ENCODE assay signal across 9 cellular contexts in the genomic region with DNA sequence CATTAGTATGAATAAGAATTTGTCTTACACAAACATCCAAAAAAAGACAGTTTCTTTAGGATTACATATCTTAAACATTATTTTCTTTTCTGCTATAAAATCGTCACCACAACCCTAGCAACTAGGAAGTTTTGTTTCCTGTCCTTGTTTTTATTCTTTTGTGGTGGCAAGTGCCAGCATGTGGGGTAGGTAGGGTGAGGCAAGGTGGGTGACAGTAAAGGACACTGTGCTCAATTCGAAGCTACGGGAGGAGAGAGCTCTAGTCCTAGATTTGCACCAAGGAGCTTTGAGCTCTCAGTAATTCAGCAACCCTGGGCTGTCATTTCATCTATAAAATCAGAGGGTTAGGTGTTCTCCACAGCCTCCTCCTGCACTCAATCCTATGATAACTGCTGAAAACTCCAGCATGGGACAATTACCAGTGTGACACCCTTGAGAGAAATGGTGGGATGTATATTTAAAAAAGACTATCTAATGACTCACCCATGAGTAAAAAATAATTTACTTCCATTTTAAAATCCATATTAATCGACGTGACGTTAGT.
DNase-seq lines count a peak whose midpoint lies in the region; ATAC-seq and TF ChIP-seq lines count a peak whose summit lies in the region.
"Had no signal": no experiment of that assay in that cellular context is flagged by ENCODE, and none has a peak within 500 bp of the region (broad histone marks: within the 10 kb centered on the region; RNA-seq: fewer than 3 reads in every experiment).

No MANE protein-coding gene starts in this region.

- ATAC-seq in CD4-positive, CD25-positive, alpha-beta regulatory T cell (ENCODE audit: low read depth in 2 of 2) = no peak
- ATAC-seq in HG03103 (IDR thresholded peaks at IDR 0.05; ENCODE audit: low read depth, unreplicated experiment) = peak; percentile 5
- no peak for ATAC-seq in GM21717 (IDR thresholded peaks at IDR 0.05; ENCODE audit: unreplicated experiment)

- H3K27ac ChIP-seq in CD4-positive, CD25-positive, alpha-beta regulatory T cell (ENCODE audit: insufficient read depth, low read length, poor library complexity, severe bottlenecking) = peak overlapping the region; percentile 91
- H3K27ac ChIP-seq in brain microvascular endothelial cell (peak overlapping the region; percentile 89), neutrophil (peak overlapping the region; percentile 95)

- peaks cover 4% of the 10 kb centered on the region for H3K36me3 Mint-ChIP-seq in CD4-positive, CD25-positive, alpha-beta regulatory T cell

- H3K9me3 Mint-ChIP-seq in CD4-positive, CD25-positive, alpha-beta regulatory T cell = no peaks in the 10 kb centered on the region

- H3K4me3 Mint-ChIP-seq in CD4-positive, CD25-positive, alpha-beta regulatory T cell = peak overlapping the region; percentile 84 to 90 (median 86)

- no peaks in the 10 kb centered on the region for H3K27me3 Mint-ChIP-seq in CD4-positive, CD25-positive, alpha-beta regulatory T cell

- peaks cover 17% of the 10 kb centered on the region for H3K36me3 ChIP-seq in CD4-positive, CD25-positive, alpha-beta regulatory T cell (ENCODE audit: control insufficient read depth, insufficient read depth, low read length)
- H3K36me3 ChIP-seq in brain microvascular endothelial cell (replicated peaks) (no peaks in the 10 kb centered on the region), neutrophil (peaks cover 19% of the 10 kb centered on the region)

- H3K27ac Mint-ChIP-seq in CD4-positive, CD25-positive, alpha-beta regulatory T cell = peak overlapping the region; percentile 98 to 99 (median 99)

- H3K27me3 ChIP-seq in CD4-positive, CD25-positive, alpha-beta regulatory T cell (ENCODE audit: control insufficient read depth, insufficient read depth, low read length) = no peaks in the 10 kb centered on the region
- H3K27me3 ChIP-seq in brain microvascular endothelial cell (replicated peaks) (no peaks in the 10 kb centered on the region), neutrophil (no peaks in the 10 kb centered on the region)

- in situ Hi-C loops in brain microvascular endothelial cell (cut with HindIII; ENCODE audit: low pct_ligation_motif_present, low sequenced_read_pairs) = no loop called here

- peaks cover 95% of the 10 kb centered on the region for H3K4me1 ChIP-seq in CD4-positive, CD25-positive, alpha-beta regulatory T cell (ENCODE audit: control insufficient read depth, insufficient read depth, low read length, poor library complexity, severe bottlenecking)
- peaks cover 50 to 67% of the 10 kb centered on the region in 2 experiments for H3K4me1 ChIP-seq in neutrophil (ENCODE audit: control insufficient read depth in 1 of 2, insufficient read depth in 1 of 2, low read depth in 1 of 2, low read length in 1 of 2)

- peak overlapping the region; percentile 78 for H3K4me3 ChIP-seq in CD4-positive, CD25-positive, alpha-beta regulatory T cell (ENCODE audit: low read depth, low read length)
- H3K4me3 ChIP-seq in brain microvascular endothelial cell (ENCODE audit: low read depth, low read length) (no peak overlapping the region), neutrophil (ENCODE audit: low read depth in 1 of 2, low read length in 1 of 2) (no peak overlapping the region)

- peaks cover 67 to 99% (median 86%) of the 10 kb centered on the region in 4 donors for H3K4me1 Mint-ChIP-seq in CD4-positive, CD25-positive, alpha-beta regulatory T cell

- H3K9me3 ChIP-seq in CD4-positive, CD25-positive, alpha-beta regulatory T cell (ENCODE audit: control insufficient read depth in 2 of 2, low read length in 2 of 2) = no peaks in the 10 kb centered on the region
- no peaks in the 10 kb centered on the region for H3K9me3 ChIP-seq in neutrophil

- DNase-seq in CD4-positive, CD25-positive, alpha-beta regulatory T cell = peak in 2 of 3 donors; percentile 60 to 61
- DNase-seq in brain microvascular endothelial cell (no peak), MV-4-11 (lab: John Stamatoyannopoulos, UW) (no peak)
- DNase-seq in stimulated activated CD8-positive, alpha-beta memory T cell treated with anti-CD3 and anti-CD28 coated beads, Interleukin-4, amount 100 ng/mL, for 48 hours = no peak
- no peak for DNase-seq in activated CD8-positive, alpha-beta memory T cell treated with anti-CD3 and anti-CD28 coated beads for 24 hours
- DNase-seq: NCI-H2081 treated with DMSO at 0.1 percent for 48 hours had no signal

- no peak for TF ChIP-seq CTCF in brain microvascular endothelial cell (IDR thresholded peaks at IDR 0.05; ENCODE audit: low read depth, low read length, missing control alignments)
- no peak for TF ChIP-seq CTCF in neutrophil (IDR thresholded peaks at IDR 0.05)

Comparison
In these comparisons a context has a peak if more than half of its experiments do, and no peak if none do; other contexts are left out.
1. DNase-seq: peak in CD4-positive, CD25-positive, alpha-beta regulatory T cell (2 of 3); none in brain microvascular endothelial cell (single experiment), MV-4-11 (single experiment), stimulated activated CD8-positive, alpha-beta memory T cell treated with anti-CD3 and anti-CD28 coated beads, Interleukin-4, amount 100 ng/mL, for 48 hours (single experiment) and activated CD8-positive, alpha-beta memory T cell treated with anti-CD3 and anti-CD28 coated beads for 24 hours (single experiment).
2. Peak in every context shown above with its lines, with median percentiles within 50 percentile points of each other: H3K27ac ChIP-seq.